ENCODE assay signal across 20 cellular contexts in the genomic region with DNA sequence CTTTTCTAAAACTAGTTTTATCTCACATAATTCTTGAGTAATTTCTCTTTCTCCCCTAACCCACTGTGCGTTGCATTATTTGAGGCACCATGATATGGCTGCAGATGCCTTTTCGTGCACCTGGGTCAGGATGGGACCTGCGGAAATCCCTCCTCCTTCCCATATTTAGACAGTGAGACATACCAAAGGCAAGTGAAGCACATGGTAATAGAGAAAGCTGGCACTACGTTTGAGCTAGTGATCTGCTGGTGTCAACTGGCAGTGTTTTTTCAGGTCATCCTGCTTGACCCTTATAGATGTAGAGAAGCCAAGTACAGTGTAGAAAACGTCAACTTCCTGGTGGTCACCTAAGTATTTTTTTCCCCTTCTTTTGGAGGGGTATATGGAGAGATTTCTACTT.
"Had no signal": no experiment of that assay in that cellular context is flagged by ENCODE, and none has a peak within 500 bp of the region (broad histone marks: within the 10 kb centered on the region; RNA-seq: fewer than 3 reads in every experiment).

No MANE protein-coding gene starts in this region.

- H3K9me3 ChIP-seq: esophagus squamous epithelium, left lung, thoracic aorta had no signal

- H3K27ac Mint-ChIP-seq: activated CD4-positive, alpha-beta memory T cell treated with anti-CD3 and anti-CD28 coated beads, Interleukin-2, amount 10 ng/mL, durations not matched to agents 7 days and 5 days; activated naive CD8-positive, alpha-beta T cell treated with anti-CD3 and anti-CD28 coated beads for 36 hours; activated T-helper 17 cell treated with anti-CD3 and anti-CD28 coated beads, Interleukin-2, amount 50 U/mL, for 72 hours; stimulated activated memory B cell treated with anti-CD40 and anti-IgM and Interleukin-4, amounts not matched to agents 10 μg/mL and 1 μg/mL and 100 μg/mL, for 72 hours had no signal

- H3K4me3 Mint-ChIP-seq: activated CD4-positive, alpha-beta memory T cell treated with anti-CD3 and anti-CD28 coated beads, Interleukin-2, amount 10 ng/mL, durations not matched to agents 7 days and 5 days; activated naive CD8-positive, alpha-beta T cell treated with anti-CD3 and anti-CD28 coated beads for 36 hours; activated T-helper 17 cell treated with anti-CD3 and anti-CD28 coated beads, Interleukin-2, amount 50 U/mL, for 72 hours; stimulated activated memory B cell treated with anti-CD40 and anti-IgM and Interleukin-4, amounts not matched to agents 10 μg/mL and 1 μg/mL and 100 μg/mL, for 72 hours had no signal

- DNase-seq: activated CD4-positive, alpha-beta memory T cell treated with anti-CD3 and anti-CD28 coated beads, Interleukin-2, amount 10 ng/mL, durations not matched to agents 7 days and 5 days; activated CD4-positive, alpha-beta T cell treated with anti-CD3 and anti-CD28 coated beads for 48 hours; activated CD4-positive, CD25-positive, alpha-beta regulatory T cell; activated naive CD4-positive, alpha-beta T cell; activated naive CD8-positive, alpha-beta T cell treated with anti-CD3 and anti-CD28 coated beads for 36 hours; activated T-cell treated with anti-CD3 and anti-CD28 coated beads, Interleukin-2, amount 50 U/mL, for 1 hour; amygdala; caudate nucleus; esophagus squamous epithelium; glutamatergic neuron; kidney; left lung; stimulated activated CD4-positive, alpha-beta T cell treated with anti-CD3 and anti-CD28 coated beads, Interleukin-4, amount 100 ng/mL, for 24 hours; T-helper 1 cell; T-helper 9 cell had no signal

- ATAC-seq: activated T-helper 17 cell treated with anti-CD3 and anti-CD28 coated beads, Interleukin-2, amount 50 U/mL, for 72 hours; left lung; SK-N-SH treated with all-trans-retinoic acid at 6 μM for 48 hours; stimulated activated memory B cell treated with anti-CD40 and anti-IgM and Interleukin-4, amounts not matched to agents 10 μg/mL and 1 μg/mL and 100 μg/mL, for 72 hours had no signal

- H3K27ac ChIP-seq: esophagus squamous epithelium, left lung, thoracic aorta had no signal

- H3K4me3 ChIP-seq: esophagus squamous epithelium, left lung, smooth muscle cell, thoracic aorta had no signal

- H3K27me3 ChIP-seq: esophagus squamous epithelium, left lung had no signal

- H3K36me3 Mint-ChIP-seq: activated naive CD8-positive, alpha-beta T cell treated with anti-CD3 and anti-CD28 coated beads for 36 hours; stimulated activated memory B cell treated with anti-CD40 and anti-IgM and Interleukin-4, amounts not matched to agents 10 μg/mL and 1 μg/mL and 100 μg/mL, for 72 hours had no signal

- H3K36me3 ChIP-seq: esophagus squamous epithelium, left lung, thoracic aorta had no signal

- H3K9me3 Mint-ChIP-seq: activated CD4-positive, alpha-beta memory T cell treated with anti-CD3 and anti-CD28 coated beads, Interleukin-2, amount 10 ng/mL, durations not matched to agents 7 days and 5 days; activated naive CD8-positive, alpha-beta T cell treated with anti-CD3 and anti-CD28 coated beads for 36 hours; activated T-helper 17 cell treated with anti-CD3 and anti-CD28 coated beads, Interleukin-2, amount 50 U/mL, for 72 hours; stimulated activated memory B cell treated with anti-CD40 and anti-IgM and Interleukin-4, amounts not matched to agents 10 μg/mL and 1 μg/mL and 100 μg/mL, for 72 hours had no signal

- H3K4me2 ChIP-seq: smooth muscle cell had no signal

- H3K27me3 Mint-ChIP-seq: activated CD4-positive, alpha-beta memory T cell treated with anti-CD3 and anti-CD28 coated beads, Interleukin-2, amount 10 ng/mL, durations not matched to agents 7 days and 5 days; activated naive CD8-positive, alpha-beta T cell treated with anti-CD3 and anti-CD28 coated beads for 36 hours; activated T-helper 17 cell treated with anti-CD3 and anti-CD28 coated beads, Interleukin-2, amount 50 U/mL, for 72 hours; stimulated activated memory B cell treated with anti-CD40 and anti-IgM and Interleukin-4, amounts not matched to agents 10 μg/mL and 1 μg/mL and 100 μg/mL, for 72 hours had no signal
